Comparison of ENCODE assay signal across 12 cellular contexts in the genomic region with DNA sequence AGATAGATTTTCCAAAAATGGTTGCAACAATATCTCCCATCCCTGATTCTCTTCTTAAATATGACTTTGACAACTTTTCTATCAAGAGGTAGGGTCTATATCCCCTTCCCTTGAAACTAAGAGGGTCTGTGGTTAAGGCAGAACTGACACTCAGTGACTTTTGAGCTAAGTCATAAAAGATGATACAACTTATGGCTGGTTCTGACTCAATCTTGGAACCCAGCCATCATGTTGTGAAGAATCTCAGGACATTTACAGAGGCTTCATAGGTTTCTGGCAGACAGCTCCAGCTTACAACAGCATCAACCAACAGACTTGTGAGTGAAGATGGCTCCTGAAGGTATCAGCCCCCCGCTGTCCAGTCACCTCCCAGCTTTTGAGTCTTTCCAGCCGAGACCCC.
DNase-seq lines count a peak whose midpoint lies in the region; ATAC-seq and TF ChIP-seq lines count a peak whose summit lies in the region.
"Had no signal": no experiment of that assay in that cellular context is flagged by ENCODE, and none has a peak within 500 bp of the region (broad histone marks: within the 10 kb centered on the region; RNA-seq: fewer than 3 reads in every experiment).

No MANE protein-coding gene starts in this region.

- H3K27ac ChIP-seq in hepatocyte (no peak overlapping the region), aorta (ENCODE audit: low read depth in 1 of 2, low read length in 2 of 2) (no peak overlapping the region)
- H3K27ac ChIP-seq: parathyroid adenoma, PC-9 had no signal

- ATAC-seq in left ventricle myocardium superior (no peak), aorta (ENCODE audit: low FRiP score) (no peak), HG02588 (IDR thresholded peaks at IDR 0.05; ENCODE audit: unreplicated experiment) (no peak)
- ATAC-seq: stimulated activated naive B cell treated with anti-CD40 and anti-IgM and Interleukin-4, amounts not matched to agents 10 μg/mL and 1 μg/mL and 100 μg/mL, for 72 hours had no signal

- no peaks in the 10 kb centered on the region for H4K20me1 ChIP-seq in hepatocyte (ENCODE audit: insufficient read depth, poor library complexity, severe bottlenecking)

- WGBS in hepatocyte (ENCODE audit: low lambda C conversion rate, missing lambda C conversion rate) = 84% methylated on average over 2 of the region's 2 CpGs
- 81 to 90% methylated on average over 2 of the region's 2 CpGs for WGBS in aorta, 2 donors

- no peak for TF ChIP-seq CTCF in hepatocyte (IDR thresholded peaks at IDR 0.05; ENCODE audit: poor library complexity)

- H2AFZ ChIP-seq in hepatocyte = no peak overlapping the region
- H2AFZ ChIP-seq: parathyroid adenoma, PC-9 had no signal

- no peak overlapping the region for H3K4me3 ChIP-seq in adipocyte (ENCODE audit: low read length)
- no peak overlapping the region for H3K4me3 ChIP-seq in hepatocyte
- no peak overlapping the region for H3K4me3 ChIP-seq in aorta (ENCODE audit: low read length in 2 of 2)
- H3K4me3 ChIP-seq: PC-9 had no signal

- H3K27me3 ChIP-seq in adipocyte (replicated peaks; ENCODE audit: control insufficient read depth, insufficient read depth, low read length) = no peaks in the 10 kb centered on the region
- H3K27me3 ChIP-seq in hepatocyte = no peaks in the 10 kb centered on the region
- H3K27me3 ChIP-seq in aorta (ENCODE audit: control insufficient read depth in 1 of 2, insufficient read depth in 2 of 2, low read length in 1 of 2) = no peaks in the 10 kb centered on the region

- H3K4me1 ChIP-seq in adipocyte (ENCODE audit: control insufficient read depth, insufficient read depth, low read length) (peaks cover 15% of the 10 kb centered on the region), hepatocyte (ENCODE audit: insufficient read depth) (no peaks in the 10 kb centered on the region), aorta (ENCODE audit: control insufficient read depth in 1 of 2, insufficient read depth in 2 of 2, low read length in 2 of 2) (no peaks in the 10 kb centered on the region)
- H3K4me1 ChIP-seq: parathyroid adenoma had no signal

- intact Hi-C loops in left ventricle myocardium superior (cut with micrococcal nuclease) (no loop called here), aorta (cut with DNase I) (no loop called here)

- no peaks in the 10 kb centered on the region for H3K79me2 ChIP-seq in hepatocyte
- H3K79me2 ChIP-seq: parathyroid adenoma had no signal

- H3K36me3 ChIP-seq in adipocyte (ENCODE audit: control insufficient read depth, insufficient read depth, low read length, severe bottlenecking) (no peaks in the 10 kb centered on the region), hepatocyte (replicated peaks; ENCODE audit: insufficient read depth, low read depth) (no peaks in the 10 kb centered on the region), aorta (ENCODE audit: control insufficient read depth in 1 of 2, insufficient read depth in 2 of 2, low read length in 1 of 2) (no peaks in the 10 kb centered on the region)

- DNase-seq in AG08396 (ENCODE audit: low spot score) (peak; percentile 16), HT1080 (ENCODE audit: low read depth) (peak; percentile 39), adipocyte (ENCODE audit: low read depth) (peak; percentile 70), hepatocyte (ENCODE audit: low spot score) (peak; percentile 29), left ventricle myocardium superior (no peak), aorta (no peak), NCI-H526 treated with DMSO at 0.1 percent for 48 hours (lab: John Stamatoyannopoulos, UW) (no peak)
- DNase-seq: PC-9; stimulated activated CD4-positive, alpha-beta T cell treated with anti-CD3 and anti-CD28 coated beads, Interleukin-2, amount 100 ng/mL, for 48 hours; stimulated activated naive B cell treated with anti-CD40 and anti-IgM and Interleukin-4, amounts not matched to agents 10 μg/mL and 1 μg/mL and 100 μg/mL, for 72 hours had no signal

- H3K4me2 ChIP-seq in hepatocyte = no peak overlapping the region
- H3K4me2 ChIP-seq: PC-9 had no signal

- no peaks in the 10 kb centered on the region for H3K9me2 ChIP-seq in hepatocyte (replicated peaks; ENCODE audit: insufficient read depth)

- H3K9me3 ChIP-seq in adipocyte (ENCODE audit: control insufficient read depth, low read length) (no peaks in the 10 kb centered on the region), hepatocyte (ENCODE audit: low read depth) (no peaks in the 10 kb centered on the region), aorta (ENCODE audit: control insufficient read depth, low read length) (no peaks in the 10 kb centered on the region)

- H3K9ac ChIP-seq in adipocyte (ENCODE audit: low read length) = no peak overlapping the region
- H3K9ac ChIP-seq: parathyroid adenoma had no signal

Comparison
In these comparisons a context has a peak if more than half of its experiments do, and no peak if none do; other contexts are left out.
1. DNase-seq: peak in AG08396 (single experiment), HT1080 (single experiment), adipocyte (single experiment) and hepatocyte (single experiment); none in left ventricle myocardium superior (single experiment), aorta (0 of 2) and NCI-H526 treated with DMSO at 0.1 percent for 48 hours (single experiment).